ENCODE assay signal across 27 cellular contexts in the genomic region with DNA sequence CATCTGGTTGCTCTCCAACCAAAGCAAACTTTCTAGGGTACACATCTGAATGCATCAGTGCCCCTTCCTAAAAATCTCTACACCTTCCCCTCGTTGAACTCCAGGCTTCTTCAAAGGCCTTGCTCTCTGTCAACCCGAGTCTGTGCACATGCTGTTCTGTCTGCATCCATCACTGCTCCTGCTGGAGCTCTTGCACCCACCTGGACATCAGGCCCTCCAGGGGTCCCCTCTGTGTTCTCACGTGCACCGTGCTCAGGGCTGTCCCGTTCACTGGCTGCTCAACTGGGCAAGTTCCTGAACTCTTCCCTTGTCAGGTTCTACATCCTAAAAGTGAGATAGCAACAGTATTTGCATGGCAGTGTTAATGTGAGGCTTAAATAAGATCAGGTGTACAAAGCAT.
DNase-seq lines count a peak whose midpoint lies in the region; ATAC-seq, FAIRE-seq and TF ChIP-seq lines count a peak whose summit lies in the region.
"Had no signal": no experiment of that assay in that cellular context is flagged by ENCODE, and none has a peak within 500 bp of the region (broad histone marks: within the 10 kb centered on the region; RNA-seq: fewer than 3 reads in every experiment).

No MANE protein-coding gene starts in this region.

- ATAC-seq in heart left ventricle (no peak), Right ventricle myocardium inferior (no peak), psoas muscle (no peak)
- ATAC-seq: activated naive CD8-positive, alpha-beta T cell treated with anti-CD3 and anti-CD28 coated beads, Interleukin-2, amount 50 U/mL, for 24 hours; left colon; right lobe of liver had no signal

- H3K4me1 Mint-ChIP-seq in glutamatergic neuron (ENCODE audit: low read depth, unreplicated experiment), result peaks cover 3% of the 10 kb centered on the region

- H3K9me3 Mint-ChIP-seq in glutamatergic neuron (ENCODE audit: unreplicated experiment), result peaks cover 9% of the 10 kb centered on the region
- H3K9me3 Mint-ChIP-seq: activated naive CD8-positive, alpha-beta T cell treated with anti-CD3 and anti-CD28 coated beads, Interleukin-2, amount 50 U/mL, for 24 hours; T-helper 1 cell treated with Interleukin-12 subunit alpha and Interleukin-12 subunit beta and Interleukin-4 antibody, amounts not matched to agents 30 μg/mL and 1 μg/mL, for 36 hours had no signal

- H3K36me3 Mint-ChIP-seq in glutamatergic neuron (ENCODE audit: unreplicated experiment), result no peaks in the 10 kb centered on the region

- peaks cover 6% of the 10 kb centered on the region for H3K27me3 Mint-ChIP-seq in glutamatergic neuron (ENCODE audit: unreplicated experiment)
- H3K27me3 Mint-ChIP-seq: activated naive CD8-positive, alpha-beta T cell treated with anti-CD3 and anti-CD28 coated beads, Interleukin-2, amount 50 U/mL, for 24 hours had no signal

- H3K27ac ChIP-seq in heart left ventricle, result peak overlapping the region in 11 of 12 donors; percentile 79 to 96 (median 89)
- peak overlapping the region; percentile 83 for H3K27ac ChIP-seq in psoas muscle
- H3K27ac ChIP-seq in tibial nerve, result peak overlapping the region in 3 of 4 donors; percentile 76 to 96 (median 93)
- H3K27ac ChIP-seq: KMS-11, right lobe of liver had no signal

- no peaks in the 10 kb centered on the region for H3K36me3 ChIP-seq in heart left ventricle
- no peaks in the 10 kb centered on the region for H3K36me3 ChIP-seq in psoas muscle (ENCODE audit: insufficient read depth in 1 of 2, low read depth in 1 of 2)
- no peaks in the 10 kb centered on the region for H3K36me3 ChIP-seq in tibial nerve
- H3K36me3 ChIP-seq: right lobe of liver had no signal

- H3K4me1 ChIP-seq in heart left ventricle (peaks cover 2 to 75% (median 47%) of the 10 kb centered on the region in 12 donors), psoas muscle (peaks cover 48% of the 10 kb centered on the region), tibial nerve (peaks cover 0 to 52% (median 31%) of the 10 kb centered on the region in 4 donors)

- H3K9me3 ChIP-seq in heart left ventricle (no peaks in the 10 kb centered on the region), psoas muscle (no peaks in the 10 kb centered on the region), tibial nerve (no peaks in the 10 kb centered on the region)
- H3K9me3 ChIP-seq: right lobe of liver had no signal

- H3K27me3 ChIP-seq in heart left ventricle (no peaks in the 10 kb centered on the region), psoas muscle (ENCODE audit: insufficient read depth in 3 of 3, low read length in 2 of 3) (no peaks in the 10 kb centered on the region), tibial nerve (no peaks in the 10 kb centered on the region)
- H3K27me3 ChIP-seq: right lobe of liver had no signal

- DNase-seq in heart left ventricle (no peak), Right ventricle myocardium inferior (ENCODE audit: missing footprints) (no peak), glutamatergic neuron (peak; percentile 7), psoas muscle (peak in 1 of 2 donors; percentile 31), tibial nerve (ENCODE audit: low spot score in 2 of 2) (no peak), GM19239 (ENCODE audit: insufficient read length, low spot score) (no peak), kidney glomerular epithelial cell (lab: John Stamatoyannopoulos, UW) (no peak), DMS 273 treated with DMSO at 0.1 percent for 48 hours (lab: John Stamatoyannopoulos, UW) (no peak)
- DNase-seq: 8988T; activated CD4-positive, alpha-beta T cell treated with anti-CD3 and anti-CD28 coated beads, Interleukin-2, amount 50 U/mL, for 1 hour; activated CD8-positive, alpha-beta memory T cell treated with anti-CD3 and anti-CD28 coated beads, Interleukin-2, amount 50 U/mL, for 4 hours; activated effector memory CD4-positive, alpha-beta T cell treated with Interleukin-2 at 50 U/mL for 16 hours; activated naive CD8-positive, alpha-beta T cell treated with anti-CD3 and anti-CD28 coated beads, Interleukin-2, amount 50 U/mL, for 24 hours; DMS79 treated with DMSO at 0.1 percent for 48 hours; foreskin melanocyte; MV-4-11; NCI-H187; NCI-H345; NCI-H82; SHP77; stimulated activated CD4-positive, alpha-beta T cell treated with anti-CD3 and anti-CD28 coated beads, Interleukin-1b, Interleukin-23, amount 100 ng/mL, for 48 hours; stimulated activated naive CD4-positive, alpha-beta T cell had no signal

- H3K27ac Mint-ChIP-seq in glutamatergic neuron (ENCODE audit: unreplicated experiment), result no peak overlapping the region
- H3K27ac Mint-ChIP-seq: activated naive CD8-positive, alpha-beta T cell treated with anti-CD3 and anti-CD28 coated beads, Interleukin-2, amount 50 U/mL, for 24 hours; T-helper 1 cell treated with Interleukin-12 subunit alpha and Interleukin-12 subunit beta and Interleukin-4 antibody, amounts not matched to agents 30 μg/mL and 1 μg/mL, for 36 hours had no signal

- H3K4me3 ChIP-seq in heart left ventricle (no peak overlapping the region), psoas muscle (no peak overlapping the region), tibial nerve (no peak overlapping the region)
- H3K4me3 ChIP-seq: right lobe of liver had no signal

- TF ChIP-seq CTCF in heart left ventricle (IDR thresholded peaks at IDR 0.05), result no peak
- TF ChIP-seq CTCF in glutamatergic neuron (IDR thresholded peaks at IDR 0.05; ENCODE audit: partially characterized antibody, unreplicated experiment), result no peak
- TF ChIP-seq CTCF in psoas muscle (IDR thresholded peaks at IDR 0.05), result no peak
- no peak for TF ChIP-seq CTCF in tibial nerve (IDR thresholded peaks at IDR 0.05)

- no peak overlapping the region for H3K4me3 Mint-ChIP-seq in glutamatergic neuron (ENCODE audit: unreplicated experiment)
- H3K4me3 Mint-ChIP-seq: activated naive CD8-positive, alpha-beta T cell treated with anti-CD3 and anti-CD28 coated beads, Interleukin-2, amount 50 U/mL, for 24 hours; T-helper 1 cell treated with Interleukin-12 subunit alpha and Interleukin-12 subunit beta and Interleukin-4 antibody, amounts not matched to agents 30 μg/mL and 1 μg/mL, for 36 hours had no signal

- no peak for TF ChIP-seq POLR2A in heart left ventricle (IDR thresholded peaks at IDR 0.05)
- TF ChIP-seq POLR2A in tibial nerve (IDR thresholded peaks at IDR 0.05), result no peak

- intact Hi-C loops in heart left ventricle (cut with DNase I), result loop anchor here in 4 of 10 donors (5.0 kb wide), 2 partner anchors 63 to 228 kb away; partner anchors contain the start of gene ANGPTL2 (in 3 of the 4)
- intact Hi-C loops in Right ventricle myocardium inferior (cut with DNase I), result loop anchor here (5.0 kb wide), 1 partner anchor 63 kb away; the partner anchor contains the start of gene ANGPTL2
- intact Hi-C loops in psoas muscle (cut with DNase I), result no loop called here

- WGBS in heart left ventricle, 4 donors, result 67 to 89% (median 77%) methylated on average over 4 to 5 of the region's 5 CpGs
- 81 to 90% (median 82%) methylated on average over 5 of the region's 5 CpGs for WGBS in psoas muscle, 3 donors
- 92 to 94% methylated on average over 5 of the region's 5 CpGs for WGBS in tibial nerve, 2 donors

- no peak for TF ChIP-seq EP300 in tibial nerve (IDR thresholded peaks at IDR 0.05)

- no peak for FAIRE-seq in GM19239 (lab: Jason Lieb, UNC)
- FAIRE-seq: urothelium cell line had no signal
